ENCODE assay signal across 10 cellular contexts in the genomic region with DNA sequence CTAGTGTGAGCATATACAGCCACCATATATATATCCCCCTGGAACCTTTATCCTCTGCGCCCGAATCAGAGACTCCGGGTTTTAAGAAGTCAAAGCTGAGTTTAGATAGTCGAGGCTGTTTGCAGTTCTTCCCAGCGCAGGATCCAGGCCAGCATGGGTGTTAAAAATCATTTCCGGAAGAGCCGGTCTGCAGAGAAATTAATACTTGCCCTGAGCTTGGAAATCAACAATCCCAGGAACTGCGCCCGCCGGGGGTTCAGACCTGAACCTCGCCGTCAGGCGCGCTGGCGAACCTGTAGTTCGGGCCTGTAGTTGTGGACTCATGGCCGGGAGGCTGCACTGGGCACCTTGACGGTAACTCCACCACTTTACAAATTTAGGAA. TPM values are rescaled to one million over a fixed set of nuclear protein-coding genes. Genes with fewer than 3 reads are reported as not detected.
DNase-seq lines count a peak whose midpoint lies in the region; ATAC-seq and TF ChIP-seq lines count a peak whose summit lies in the region.
"Had no signal": no experiment of that assay in that cellular context is flagged by ENCODE, and none has a peak within 500 bp of the region (broad histone marks: within the 10 kb centered on the region; RNA-seq: fewer than 3 reads in every experiment).

No MANE protein-coding gene starts in this region.

- H3K27me3 Mint-ChIP-seq in CD4-positive, alpha-beta memory T cell, result peaks cover 72 to 76% of the 10 kb centered on the region in 2 donors
- H3K27me3 Mint-ChIP-seq in effector memory CD8-positive, alpha-beta T cell, result peaks cover 76 to 97% of the 10 kb centered on the region in 2 donors
- peaks cover 98% of the 10 kb centered on the region for H3K27me3 Mint-ChIP-seq in nephron (ENCODE audit: low read depth)

- ATAC-seq in effector memory CD8-positive, alpha-beta T cell (replicated peaks), result no peak
- ATAC-seq in HG02571 (IDR thresholded peaks at IDR 0.05; ENCODE audit: unreplicated experiment) (no peak), HG02852 (IDR thresholded peaks at IDR 0.05; ENCODE audit: unreplicated experiment) (no peak), GM19467 (IDR thresholded peaks at IDR 0.05; ENCODE audit: unreplicated experiment) (no peak)

- H3K36me3 Mint-ChIP-seq in CD4-positive, alpha-beta memory T cell, result peaks cover 0 to 2% of the 10 kb centered on the region in 2 donors
- H3K36me3 Mint-ChIP-seq in effector memory CD8-positive, alpha-beta T cell (ENCODE audit: insufficient read depth), result peaks cover 40% of the 10 kb centered on the region
- no peaks in the 10 kb centered on the region for H3K36me3 Mint-ChIP-seq in nephron (ENCODE audit: low read depth)

- H3K27ac Mint-ChIP-seq in CD4-positive, alpha-beta memory T cell, result peak overlapping the region in 4 of 7 donors; percentile 54 to 90 (median 70)
- no peak overlapping the region for H3K27ac Mint-ChIP-seq in effector memory CD8-positive, alpha-beta T cell
- no peak overlapping the region for H3K27ac Mint-ChIP-seq in nephron

- no peaks in the 10 kb centered on the region for H3K36me3 ChIP-seq in CD4-positive, alpha-beta memory T cell (ENCODE audit: insufficient read depth, low read length)
- H3K36me3 ChIP-seq in HUES48 (ENCODE audit: control insufficient read depth, insufficient read depth, low read length), result no peaks in the 10 kb centered on the region

- H3K4me3 ChIP-seq in CD4-positive, alpha-beta memory T cell (ENCODE audit: low read length in 2 of 2), result no peak overlapping the region
- H3K4me3 ChIP-seq in HUES48 (ENCODE audit: low read depth, low read length), result peak overlapping the region; percentile 59

- H3K27ac ChIP-seq in CD4-positive, alpha-beta memory T cell (ENCODE audit: low read depth, low read length), result no peak overlapping the region
- H3K27ac ChIP-seq in HUES48 (ENCODE audit: low read depth, low read length), result no peak overlapping the region

- CTCF ChIA-PET in CD4-positive, alpha-beta memory T cell (lab: Charles Lee; ENCODE audit: partially characterized antibody), result no interaction called here

- DNase-seq in CD4-positive, alpha-beta memory T cell, result peak in 1 of 5 donors; percentile 27
- no peak for DNase-seq in effector memory CD8-positive, alpha-beta T cell
- no peak for DNase-seq in NCI-H1694 treated with DMSO at 0.1 percent for 48 hours (lab: John Stamatoyannopoulos, UW)
- DNase-seq: NCI-H1105 had no signal

- peaks cover 18 to 51% (median 30%) of the 10 kb centered on the region in 4 donors for H3K4me1 Mint-ChIP-seq in CD4-positive, alpha-beta memory T cell
- H3K4me1 Mint-ChIP-seq in effector memory CD8-positive, alpha-beta T cell (ENCODE audit: low read depth in 2 of 2), result peaks cover 27 to 34% of the 10 kb centered on the region in 2 donors
- peaks cover 50% of the 10 kb centered on the region for H3K4me1 Mint-ChIP-seq in nephron

- peak overlapping the region; percentile 10 to 81 (median 54) for H3K4me3 Mint-ChIP-seq in CD4-positive, alpha-beta memory T cell
- peak overlapping the region; percentile 71 to 93 for H3K4me3 Mint-ChIP-seq in effector memory CD8-positive, alpha-beta T cell
- H3K4me3 Mint-ChIP-seq in nephron, result peak overlapping the region; percentile 45 to 60 (median 50)

- H3K9me3 Mint-ChIP-seq in CD4-positive, alpha-beta memory T cell, result peaks cover 0 to 40% (median 16%) of the 10 kb centered on the region in 8 donors
- H3K9me3 Mint-ChIP-seq in effector memory CD8-positive, alpha-beta T cell, result no peaks in the 10 kb centered on the region
- H3K9me3 Mint-ChIP-seq in nephron, result no peaks in the 10 kb centered on the region

- no peaks in the 10 kb centered on the region for H3K9me3 ChIP-seq in CD4-positive, alpha-beta memory T cell (ENCODE audit: control insufficient read depth in 1 of 2, low read length in 2 of 2)
- H3K9me3 ChIP-seq in HUES48 (ENCODE audit: control insufficient read depth, insufficient read depth, low read length), result no peaks in the 10 kb centered on the region

- H3K9ac ChIP-seq in HUES48 (ENCODE audit: low read depth, low read length), result no peak overlapping the region

- no peak for TF ChIP-seq CTCF in nephron (IDR thresholded peaks at IDR 0.05; ENCODE audit: unreplicated experiment in 3 of 3)

- H3K4me1 ChIP-seq in CD4-positive, alpha-beta memory T cell (ENCODE audit: insufficient read depth, low read length), result peaks cover 41% of the 10 kb centered on the region
- H3K4me1 ChIP-seq in HUES48 (ENCODE audit: control insufficient read depth, insufficient read depth, low read length), result peaks cover 58% of the 10 kb centered on the region

- intact Hi-C loops in CD4-positive, alpha-beta memory T cell (cut with micrococcal nuclease), result loop anchor here (10.0 kb wide), 2 partner anchors 929 to 1619 kb away; no protein-coding TSS in a partner anchor

- POLR2A ChIA-PET in CD4-positive, alpha-beta memory T cell (lab: Charles Lee; ENCODE audit: partially characterized antibody), result no interaction called here

- H3K27me3 ChIP-seq in CD4-positive, alpha-beta memory T cell (ENCODE audit: insufficient read depth, low read length), result peaks cover 93% of the 10 kb centered on the region
- peaks cover 100% of the 10 kb centered on the region for H3K27me3 ChIP-seq in HUES48 (ENCODE audit: control insufficient read depth, insufficient read depth, low read length)

RNA-seq across cellular contexts. Expression of gene SHOX2, which starts 2.3 kb away (rescaled TPM):
- not detected for total RNA-seq in CD4-positive, alpha-beta memory T cell
- not detected for polyA plus RNA-seq in CD4-positive, alpha-beta memory T cell
- total RNA-seq: activated CD8-positive, alpha-beta memory T cell treated with anti-CD3 and anti-CD28 coated beads for 36 hours had no signal

RNA-seq across cellular contexts. Expression of gene RSRC1, which starts 5.9 kb away (rescaled TPM):
- total RNA-seq in CD4-positive, alpha-beta memory T cell, result 10 to 100 TPM; 34.1 to 35.7 TPM
- polyA plus RNA-seq in CD4-positive, alpha-beta memory T cell, result 10 to 100 TPM; 23.4 to 33.2 TPM

Comparison
In these comparisons a context has a peak if more than half of its experiments do, and no peak if none do; other contexts are left out.
1. H3K27ac Mint-ChIP-seq: peak in CD4-positive, alpha-beta memory T cell (4 of 7); none in effector memory CD8-positive, alpha-beta T cell (0 of 2) and nephron (0 of 3).
2. Peak in every context shown above with its lines, with median percentiles within 50 percentile points of each other: H3K4me3 Mint-ChIP-seq.